10 cellular contexts compared by ENCODE assay signal in the genomic region with DNA sequence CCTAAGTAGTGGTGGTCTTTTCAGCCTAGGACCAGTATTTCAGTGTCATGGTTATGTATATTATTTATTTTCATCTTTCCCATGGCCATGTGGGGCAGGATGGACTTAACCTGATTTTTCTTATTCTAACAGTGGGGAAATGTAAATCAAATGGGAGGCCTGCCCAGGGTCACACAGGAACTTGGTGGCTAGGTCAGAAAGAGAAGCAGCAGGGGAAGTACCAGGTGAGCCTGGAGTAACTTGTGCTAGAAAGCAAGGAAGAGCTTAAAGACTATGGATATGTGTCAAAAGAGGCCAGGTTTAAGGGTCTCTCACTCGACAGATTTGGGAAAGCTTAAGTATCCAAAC. TPM values are rescaled to one million over a fixed set of nuclear protein-coding genes. Genes with fewer than 3 reads are reported as not detected.
A peak's percentile ranks its signal among the peaks of the same experiment; 100 is the strongest.
DNase-seq lines count a peak whose midpoint lies in the region; ATAC-seq and TF ChIP-seq lines count a peak whose summit lies in the region.
"Had no signal": no experiment of that assay in that cellular context is flagged by ENCODE, and none has a peak within 500 bp of the region (broad histone marks: within the 10 kb centered on the region; RNA-seq: fewer than 3 reads in every experiment).

No MANE protein-coding gene starts in this region.

- H3K79me1 ChIP-seq in H9 (ENCODE audit: insufficient read depth, low read depth, low read length, poor library complexity, severe bottlenecking) = no peaks in the 10 kb centered on the region

- no peak overlapping the region for H2BK120ac ChIP-seq in H9 (ENCODE audit: low read depth, low read length, poor library complexity, severe bottlenecking)

- H3K23ac ChIP-seq in H9 (ENCODE audit: insufficient read length, low read depth, low read length) = no peak overlapping the region

- ATAC-seq in memory B cell (ENCODE audit: low read depth) (no peak), GM18858 (IDR thresholded peaks at IDR 0.05; ENCODE audit: unreplicated experiment) (no peak), GM21529 (IDR thresholded peaks at IDR 0.05; ENCODE audit: unreplicated experiment) (no peak), HG03280 (IDR thresholded peaks at IDR 0.05; ENCODE audit: unreplicated experiment) (no peak)

- H3K4me1 Mint-ChIP-seq in H9 (peaks cover 20% of the 10 kb centered on the region in 2 experiments), memory B cell (peaks cover 15% of the 10 kb centered on the region)
- peaks cover 29% of the 10 kb centered on the region for H3K4me1 Mint-ChIP-seq in activated naive CD8-positive, alpha-beta T cell treated with anti-CD3 and anti-CD28 coated beads for 36 hours

- H4K8ac ChIP-seq in H9 (replicated peaks; ENCODE audit: insufficient read length, low read depth, low read length) = no peak overlapping the region

- POLR2A ChIA-PET in BJ (lab: Charles Lee) = no interaction called here

- H3K27ac Mint-ChIP-seq in H9 (peak overlapping the region in 1 of 3 experiments; percentile 96; a peak in 2 of 7 replicates), memory B cell (peak overlapping the region; percentile 69)
- H3K27ac Mint-ChIP-seq in activated naive CD8-positive, alpha-beta T cell treated with anti-CD3 and anti-CD28 coated beads for 36 hours = peak overlapping the region; percentile 97

- TF ChIP-seq CTCF in BJ (IDR thresholded peaks at IDR 0.05; ENCODE audit: insufficient read depth, low read depth, low read length) (no peak), H9 (conservative IDR thresholded peaks at IDR 0.05) (no peak)

- peak overlapping the region; percentile 90; the same call in 1 of the 2 replicates for H3K14ac ChIP-seq in H9 (ENCODE audit: insufficient read depth, low read length)

- H3K4me3 Mint-ChIP-seq in H9 (peak overlapping the region; percentile 82 to 88), memory B cell (peak overlapping the region; percentile 83)
- H3K4me3 Mint-ChIP-seq in activated naive CD8-positive, alpha-beta T cell treated with anti-CD3 and anti-CD28 coated beads for 36 hours = peak overlapping the region; percentile 86

- peaks cover 38 to 50% of the 10 kb centered on the region in 2 experiments for H3K9me3 Mint-ChIP-seq in H9
- peaks cover 45% of the 10 kb centered on the region for H3K9me3 Mint-ChIP-seq in activated naive CD8-positive, alpha-beta T cell treated with anti-CD3 and anti-CD28 coated beads for 36 hours
- H3K9me3 Mint-ChIP-seq in memory B cell = peaks cover 18% of the 10 kb centered on the region

- no peak overlapping the region for H2BK20ac ChIP-seq in H9 (ENCODE audit: low read depth, low read length, poor library complexity, severe bottlenecking)

- peaks cover 38 to 56% (median 51%) of the 10 kb centered on the region in 3 experiments for H3K36me3 Mint-ChIP-seq in H9 (ENCODE audit: insufficient read depth in 1 of 3, low read depth in 3 of 3)
- peaks cover 71% of the 10 kb centered on the region for H3K36me3 Mint-ChIP-seq in activated naive CD8-positive, alpha-beta T cell treated with anti-CD3 and anti-CD28 coated beads for 36 hours
- H3K36me3 Mint-ChIP-seq in memory B cell = peaks cover 30% of the 10 kb centered on the region

- DNase-seq in BJ (ENCODE audit: low read depth) = no peak
- DNase-seq in H9 = no peak
- no peak for DNase-seq in activated naive CD8-positive, alpha-beta T cell treated with anti-CD3 and anti-CD28 coated beads for 36 hours
- no peak for DNase-seq in memory B cell (ENCODE audit: low spot score in 2 of 2)
- no peak for DNase-seq in HUDEP-2 (lab: John Stamatoyannopoulos, UW; ENCODE audit: unreplicated experiment in 76 of 76)

- peak overlapping the region; percentile 48 for H3K27ac ChIP-seq in H9 (ENCODE audit: insufficient read length, low read depth, low read length)

- H4K91ac ChIP-seq in H9 (ENCODE audit: insufficient read length, low read depth, low read length) = no peak overlapping the region

- H3K56ac ChIP-seq in H9 (ENCODE audit: insufficient read length, low read depth, low read length) = no peak overlapping the region

- peak overlapping the region; percentile 77 for H3K9ac ChIP-seq in H9 (ENCODE audit: extremely low read depth, insufficient read length, low read length)

- peak overlapping the region; percentile 81 for H3K4me3 ChIP-seq in BJ (ENCODE audit: low read depth, low read length)

- H2AFZ ChIP-seq in H9 (ENCODE audit: low read length) = no peak overlapping the region

- no peaks in the 10 kb centered on the region for H3K27me3 ChIP-seq in BJ (ENCODE audit: control insufficient read depth, insufficient read depth, low read length)
- no peaks in the 10 kb centered on the region for H3K27me3 ChIP-seq in H9 (ENCODE audit: insufficient read depth, low read length)
- H3K27me3 ChIP-seq: ovary, vagina had no signal

- H2BK12ac ChIP-seq in H9 (ENCODE audit: insufficient read length, low read depth, low read length) = no peak overlapping the region

- H2AK5ac ChIP-seq in H9 (ENCODE audit: insufficient read length, low read length) = no peak overlapping the region

- H3K23me2 ChIP-seq in H9 (ENCODE audit: insufficient read length, low read depth, low read length, poor library complexity, severe bottlenecking) = peaks cover 15% of the 10 kb centered on the region

- H3K4me2 ChIP-seq in H9 (ENCODE audit: insufficient read depth, insufficient read length, low read length) = peak overlapping the region; percentile 90

- no peak overlapping the region for H2BK5ac ChIP-seq in H9 (ENCODE audit: insufficient read length, low read length)

- no peak overlapping the region for H3T11ph ChIP-seq in H9 (ENCODE audit: low read length)

- H3K4ac ChIP-seq in H9 (ENCODE audit: low read depth, low read length) = no peak overlapping the region

- H3K4me1 ChIP-seq in H9 (ENCODE audit: insufficient read depth, low read length) = no peaks in the 10 kb centered on the region; the same call in 1 of the 2 replicates

- H3K27me3 Mint-ChIP-seq in H9 (ENCODE audit: low read depth) = no peaks in the 10 kb centered on the region
- H3K27me3 Mint-ChIP-seq in activated naive CD8-positive, alpha-beta T cell treated with anti-CD3 and anti-CD28 coated beads for 36 hours = no peaks in the 10 kb centered on the region
- H3K27me3 Mint-ChIP-seq in memory B cell = no peaks in the 10 kb centered on the region

- no peaks in the 10 kb centered on the region for H3K36me3 ChIP-seq in BJ (ENCODE audit: control insufficient read depth, insufficient read depth, low read length)
- H3K36me3 ChIP-seq: ovary had no signal

- CTCF ChIA-PET in BJ (lab: Yijun Ruan, JAX) = interaction anchor here (0.7 kb wide), 1 partner anchor 27 kb away, joined by 3 read pairs; no protein-coding TSS in a partner anchor

- H3K79me2 ChIP-seq in H9 (ENCODE audit: insufficient read depth, low read length) = no peaks in the 10 kb centered on the region; the same call in 1 of the 2 replicates

- H3K9me3 ChIP-seq in H9 (ENCODE audit: control insufficient read depth, low read depth, low read length) = peaks cover 8% of the 10 kb centered on the region
- H3K9me3 ChIP-seq: ovary had no signal

- H4K5ac ChIP-seq in H9 (ENCODE audit: insufficient read length, low read depth, low read length) = no peak overlapping the region

- no peak overlapping the region for H2BK15ac ChIP-seq in H9 (ENCODE audit: low read depth, low read length)

- H4K20me1 ChIP-seq in H9 (ENCODE audit: control insufficient read depth, insufficient read depth, insufficient read length) = no peaks in the 10 kb centered on the region

- H3K18ac ChIP-seq in H9 (ENCODE audit: insufficient read length, low read depth, low read length) = no peak overlapping the region

- WGBS in H9 (ENCODE audit: extremely low coverage, insufficient read length, low lambda C conversion rate) = no CpG with 5 or more reads among the region's 1 CpG

RNA-seq across cellular contexts. Expression of gene ZFP69B, which starts 0.9 kb away (rescaled TPM):
- 1.5 and 2.5 TPM in 2 replicates for polyA plus RNA-seq in BJ (2011; rRNA removed)
- 1.5 and 1.7 TPM in 2 replicates for polyA minus RNA-seq in BJ (2011; rRNA and poly(A)+ RNA removed)
- 16.2 and 17.5 TPM in 2 replicates for total RNA-seq in H9 (2021)
- total RNA-seq in activated naive CD8-positive, alpha-beta T cell treated with anti-CD3 and anti-CD28 coated beads for 36 hours = 1 to 10 TPM; 8.0 to 8.3 TPM

RNA-seq across cellular contexts. Expression of gene ZFP69, which starts 25.9 kb away (rescaled TPM):
- 1.4 and 1.9 TPM in 2 replicates for polyA plus RNA-seq in BJ (2011; rRNA removed)
- polyA minus RNA-seq in BJ (2011; rRNA and poly(A)+ RNA removed) = 0.87 and 1.2 TPM in 2 replicates
- 6.8 and 7.6 TPM in 2 replicates for total RNA-seq in H9 (2021)
- total RNA-seq in activated naive CD8-positive, alpha-beta T cell treated with anti-CD3 and anti-CD28 coated beads for 36 hours = 1 to 10 TPM; 4.2 to 4.6 TPM

RNA-seq across cellular contexts. Expression of gene EXO5, which starts 57.4 kb away (rescaled TPM):
- 6.4 and 9.6 TPM in 2 replicates for polyA plus RNA-seq in BJ (2011; rRNA removed)
- polyA minus RNA-seq in BJ (2011; rRNA and poly(A)+ RNA removed) = 6.3 and 6.4 TPM in 2 replicates
- total RNA-seq in H9 (2021) = 13.4 and 14.2 TPM in 2 replicates
- 10 to 100 TPM; 14.7 to 15.6 TPM for total RNA-seq in activated naive CD8-positive, alpha-beta T cell treated with anti-CD3 and anti-CD28 coated beads for 36 hours
